16 cellular contexts compared by ENCODE assay signal in the genomic region with DNA sequence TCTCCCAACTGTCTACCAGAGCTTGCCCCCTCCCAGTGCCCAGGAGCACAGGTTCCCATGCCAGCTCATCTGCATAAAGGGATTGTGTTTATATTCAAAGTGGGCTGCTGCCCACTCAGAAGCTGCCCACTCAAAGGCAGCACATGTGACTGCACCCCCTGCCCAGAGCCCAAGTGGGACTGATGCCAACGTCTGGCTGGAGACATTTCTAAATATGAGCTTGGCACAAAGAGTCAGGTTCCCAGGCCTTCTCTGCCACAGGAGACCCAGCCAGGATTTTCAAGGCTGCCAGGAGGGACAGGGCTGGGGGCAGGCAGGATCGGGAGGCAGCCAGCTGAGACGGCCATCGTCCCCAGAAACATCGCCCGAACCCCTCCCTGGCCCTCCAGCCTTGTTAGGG.
A peak's percentile ranks its signal among the peaks of the same experiment; 100 is the strongest.
DNase-seq lines count a peak whose midpoint lies in the region; ATAC-seq, FAIRE-seq and TF ChIP-seq lines count a peak whose summit lies in the region.
"Had no signal": no experiment of that assay in that cellular context is flagged by ENCODE, and none has a peak within 500 bp of the region (broad histone marks: within the 10 kb centered on the region; RNA-seq: fewer than 3 reads in every experiment).

No MANE protein-coding gene starts in this region.

- ATAC-seq in GM21576 (IDR thresholded peaks at IDR 0.05; ENCODE audit: unreplicated experiment): no peak
- ATAC-seq: esophagus mucosa; HepG2; stimulated activated effector memory CD8-positive, alpha-beta T cell treated with anti-CD3 and anti-CD28 coated beads, Interleukin-12 subunit alpha, Interleukin-12 subunit beta, amount 100 ng/mL, for 72 hours had no signal

- H3K4me2 ChIP-seq in parathyroid adenoma (ENCODE audit: low read length): no peak overlapping the region

- no peaks in the 10 kb centered on the region for H3K36me3 ChIP-seq in parathyroid adenoma (ENCODE audit: control insufficient read depth, insufficient read depth, low read length)
- H3K36me3 ChIP-seq: BLaER1 treated with 17β-estradiol and CSF1 and Interleukin-3, amounts not matched to agents 10 nM and 100 nM; prostate gland had no signal

- DNase-seq in DMS79 (lab: John Stamatoyannopoulos, UW) (peak; percentile 87), NCI-H2107 (lab: John Stamatoyannopoulos, UW) (peak; percentile 63), frontal cortex (ENCODE audit: low spot score in 2 of 2) (no peak), iPS-NIHi7 (ENCODE audit: extremely low spot score) (no peak)
- no peak for DNase-seq in activated CD4-positive, CD25-positive, alpha-beta regulatory T cell treated with anti-CD3 and anti-CD28 coated beads, Interleukin-2, amount 50 U/mL, for 72 hours
- DNase-seq: activated CD4-positive, alpha-beta memory T cell treated with anti-CD3 and anti-CD28 coated beads for 36 hours; activated effector memory CD4-positive, alpha-beta T cell treated with Interleukin-2 at 50 U/mL for 16 hours; GDM1 had no signal

- H2AFZ ChIP-seq in parathyroid adenoma: peak overlapping the region; percentile 58

- FAIRE-seq in frontal cortex (lab: Jason Lieb, UNC): no peak
- FAIRE-seq: HepG2 had no signal

- no peaks in the 10 kb centered on the region for H3K27me3 ChIP-seq in parathyroid adenoma (ENCODE audit: control insufficient read depth, insufficient read depth, low read length)

- H3K79me2 ChIP-seq in parathyroid adenoma: no peaks in the 10 kb centered on the region

- no peaks in the 10 kb centered on the region for H3K9me3 ChIP-seq in parathyroid adenoma (ENCODE audit: control insufficient read depth, low read length)
- H3K9me3 ChIP-seq: BLaER1 treated with 17β-estradiol and CSF1 and Interleukin-3, amounts not matched to agents 10 nM and 100 nM; prostate gland had no signal

- H3K9ac ChIP-seq in parathyroid adenoma: no peak overlapping the region
- H3K9ac ChIP-seq: BLaER1 treated with 17β-estradiol and CSF1 and Interleukin-3, amounts not matched to agents 10 nM and 100 nM had no signal

- peak overlapping the region; percentile 80 for H3K27ac ChIP-seq in cingulate gyrus (ENCODE audit: low read depth, low read length)
- no peak overlapping the region for H3K27ac ChIP-seq in parathyroid adenoma
- H3K27ac ChIP-seq: BLaER1 treated with 17β-estradiol and CSF1 and Interleukin-3, amounts not matched to agents 10 nM and 100 nM; prostate gland had no signal

- peaks cover 2% of the 10 kb centered on the region for H3K4me1 ChIP-seq in parathyroid adenoma
- H3K4me1 ChIP-seq: prostate gland had no signal

- H3K4me3 ChIP-seq in parathyroid adenoma (ENCODE audit: low read depth, low read length): no peak overlapping the region
- H3K4me3 ChIP-seq: BLaER1 treated with 17β-estradiol and CSF1 and Interleukin-3, amounts not matched to agents 10 nM and 100 nM; prostate gland had no signal

- no peak for TF ChIP-seq CTCF in parathyroid adenoma (IDR thresholded peaks at IDR 0.05)

Comparison
In these comparisons a context has a peak if more than half of its experiments do, and no peak if none do; other contexts are left out.
1. DNase-seq: peak in DMS79 (single experiment) and NCI-H2107 (single experiment); none in frontal cortex (0 of 2), iPS-NIHi7 (single experiment) and activated CD4-positive, CD25-positive, alpha-beta regulatory T cell treated with anti-CD3 and anti-CD28 coated beads, Interleukin-2, amount 50 U/mL, for 72 hours (single experiment).